23 cellular contexts compared by ENCODE assay signal in the genomic region with DNA sequence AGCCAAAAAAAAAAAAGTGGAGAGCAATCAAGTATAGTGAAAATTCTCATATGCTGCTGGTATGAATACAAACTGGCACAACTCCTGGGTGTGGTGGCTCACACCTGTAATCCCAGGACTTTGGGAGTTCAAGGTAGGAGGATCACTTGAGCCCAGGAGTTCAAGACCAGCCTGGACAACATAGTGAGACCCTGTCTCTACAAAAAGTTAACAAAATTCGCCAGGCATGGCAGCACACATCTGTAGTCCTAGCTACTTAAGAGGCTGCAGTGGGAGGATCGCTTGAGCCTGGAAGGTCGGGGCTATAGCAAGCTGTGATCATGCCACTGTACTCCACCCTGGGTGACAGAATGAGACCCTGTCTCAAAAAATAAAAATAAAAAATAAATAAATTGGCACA. TPM values are rescaled to one million over a fixed set of nuclear protein-coding genes. Genes with fewer than 3 reads are reported as not detected.
DNase-seq lines count a peak whose midpoint lies in the region; ATAC-seq, FAIRE-seq and TF ChIP-seq lines count a peak whose summit lies in the region.
"Had no signal": no experiment of that assay in that cellular context is flagged by ENCODE, and none has a peak within 500 bp of the region (broad histone marks: within the 10 kb centered on the region; RNA-seq: fewer than 3 reads in every experiment).

No MANE protein-coding gene starts in this region.

- H3K36me3 ChIP-seq in HepG2 (replicated peaks in 1 of 2; ENCODE audit: control insufficient read depth in 1 of 2, insufficient read depth in 2 of 2, low read length in 2 of 2) (peaks cover 6 to 23% of the 10 kb centered on the region in 2 experiments; a peak in 4 of 5 replicates), right lobe of liver (peaks cover 0 to 20% (median 5%) of the 10 kb centered on the region in 4 donors), astrocyte (ENCODE audit: insufficient read depth, low read length) (peaks cover 4% of the 10 kb centered on the region), smooth muscle cell (ENCODE audit: low read depth) (peaks cover 7% of the 10 kb centered on the region)
- peaks cover 4% of the 10 kb centered on the region for H3K36me3 ChIP-seq in CD4-positive, alpha-beta memory T cell (ENCODE audit: insufficient read depth, low read length)

- peaks cover 38% of the 10 kb centered on the region for H3K4me1 Mint-ChIP-seq in astrocyte (ENCODE audit: low read depth, unreplicated experiment)
- H3K4me1 Mint-ChIP-seq in CD4-positive, alpha-beta memory T cell = peaks cover 24 to 27% (median 25%) of the 10 kb centered on the region in 4 donors

- H3K4me2 ChIP-seq in HepG2 (ENCODE audit: low read depth, low read length) = no peak overlapping the region
- no peak overlapping the region for H3K4me2 ChIP-seq in astrocyte (ENCODE audit: low read length)
- H3K4me2 ChIP-seq in smooth muscle cell = peak overlapping the region; percentile 38
- H3K4me2 ChIP-seq: BLaER1 had no signal

- BruUV-seq in HepG2 (replicated peaks; lab: Mats Ljungman, UMichigan) = no TSS peak

- peak overlapping the region; percentile 41 for H3K27ac Mint-ChIP-seq in astrocyte (ENCODE audit: unreplicated experiment)
- no peak overlapping the region for H3K27ac Mint-ChIP-seq in CD4-positive, alpha-beta memory T cell
- H3K27ac Mint-ChIP-seq: CD4-positive, alpha-beta T cell had no signal

- H3K9me3 Mint-ChIP-seq in astrocyte (ENCODE audit: unreplicated experiment) = peaks cover 2% of the 10 kb centered on the region
- H3K9me3 Mint-ChIP-seq in CD4-positive, alpha-beta memory T cell = no peaks in the 10 kb centered on the region
- H3K9me3 Mint-ChIP-seq: CD4-positive, alpha-beta T cell had no signal

- H3K9ac ChIP-seq in HepG2 (ENCODE audit: insufficient read depth, low read depth, low read length) (no peak overlapping the region), astrocyte (ENCODE audit: low read length) (no peak overlapping the region), smooth muscle cell (ENCODE audit: low read depth) (no peak overlapping the region)
- H3K9ac ChIP-seq: BLaER1 had no signal

- H4K20me1 ChIP-seq in HepG2 (ENCODE audit: insufficient read depth, low read length) (peaks cover 18% of the 10 kb centered on the region; the same call in 1 of the 2 replicates), astrocyte (ENCODE audit: insufficient read depth, low read length) (peaks cover 49% of the 10 kb centered on the region), smooth muscle cell (ENCODE audit: low read depth) (peaks cover 35% of the 10 kb centered on the region)

- H3K27me3 ChIP-seq in HepG2 (ENCODE audit: control insufficient read depth in 1 of 2, insufficient read depth in 2 of 2, low read length in 2 of 2) (no peaks in the 10 kb centered on the region), right lobe of liver (no peaks in the 10 kb centered on the region), astrocyte (ENCODE audit: insufficient read depth, low read length) (no peaks in the 10 kb centered on the region), smooth muscle cell (ENCODE audit: low read depth) (no peaks in the 10 kb centered on the region)
- H3K27me3 ChIP-seq in CD4-positive, alpha-beta memory T cell (ENCODE audit: insufficient read depth, low read length) = no peaks in the 10 kb centered on the region
- H3K27me3 ChIP-seq: BE2C, BLaER1 had no signal

- no peak overlapping the region for H3K27ac ChIP-seq in HepG2 (ENCODE audit: extremely low read length, insufficient read depth, low read length)
- H3K27ac ChIP-seq in right lobe of liver = no peak overlapping the region
- no peak overlapping the region for H3K27ac ChIP-seq in astrocyte (ENCODE audit: low read depth, low read length)
- H3K27ac ChIP-seq in smooth muscle cell (ENCODE audit: low read depth) = peak overlapping the region; percentile 59
- no peak overlapping the region for H3K27ac ChIP-seq in CD4-positive, alpha-beta memory T cell (ENCODE audit: low read depth, low read length)
- H3K27ac ChIP-seq: 22Rv1, A549, BLaER1 had no signal

- H3K4me1 ChIP-seq in HepG2 (ENCODE audit: insufficient read depth, low read length) (peaks cover 13% of the 10 kb centered on the region; the same call in 1 of the 2 replicates), right lobe of liver (no peaks in the 10 kb centered on the region), astrocyte (ENCODE audit: insufficient read depth, low read length) (peaks cover 16% of the 10 kb centered on the region), smooth muscle cell (ENCODE audit: low read depth) (no peaks in the 10 kb centered on the region)
- peaks cover 20% of the 10 kb centered on the region for H3K4me1 ChIP-seq in CD4-positive, alpha-beta memory T cell (ENCODE audit: insufficient read depth, low read length)
- H3K4me1 ChIP-seq: BE2C had no signal

- intact Hi-C loops in HepG2 (cut with micrococcal nuclease; ENCODE audit: unreplicated experiment) (no loop called here), right lobe of liver (cut with DNase I) (no loop called here)
- intact Hi-C loops in CD4-positive, alpha-beta memory T cell (cut with micrococcal nuclease) = loop anchor here (5.0 kb wide), 1 partner anchor 52 kb away; a partner anchor contains a TSS

- no peak overlapping the region for H3K4me3 Mint-ChIP-seq in astrocyte (ENCODE audit: unreplicated experiment)
- H3K4me3 Mint-ChIP-seq in CD4-positive, alpha-beta memory T cell = no peak overlapping the region
- H3K4me3 Mint-ChIP-seq: CD4-positive, alpha-beta T cell had no signal

- DNase-seq in HepG2 (ENCODE audit: low spot score) = no peak
- no peak for DNase-seq in right lobe of liver
- no peak for DNase-seq in astrocyte (ENCODE audit: low read depth)
- DNase-seq in smooth muscle cell (lab: John Stamatoyannopoulos, UW; ENCODE audit: unreplicated experiment) = no peak
- DNase-seq in CD4-positive, alpha-beta memory T cell = no peak
- no peak for DNase-seq in activated CD4-positive, CD25-positive, alpha-beta regulatory T cell (lab: John Stamatoyannopoulos, UW)
- DNase-seq: BE2C; C1 segment of cervical spinal cord; CD4-positive, alpha-beta T cell; CD8-positive, alpha-beta memory T cell; COR-L47; DMS 273 treated with DMSO at 0.1 percent for 48 hours; DMS153; DMS53; DMS79; DND-41; EL; GDM1 had no signal

- CTCF ChIA-PET in HepG2 (lab: Yijun Ruan, JAX; ENCODE audit: low intra/inter-chr PET ratio, low total read pairs) = no interaction called here
- CTCF ChIA-PET in CD4-positive, alpha-beta memory T cell (lab: Charles Lee; ENCODE audit: partially characterized antibody) = no interaction called here

- H3K9me3 ChIP-seq in HepG2 (ENCODE audit: low read length) (no peaks in the 10 kb centered on the region), right lobe of liver (no peaks in the 10 kb centered on the region), astrocyte (ENCODE audit: insufficient read depth, low read depth, low read length) (no peaks in the 10 kb centered on the region), smooth muscle cell (replicated peaks; ENCODE audit: low read depth) (no peaks in the 10 kb centered on the region)
- H3K9me3 ChIP-seq in CD4-positive, alpha-beta memory T cell (ENCODE audit: control insufficient read depth in 1 of 2, low read length in 2 of 2) = no peaks in the 10 kb centered on the region
- H3K9me3 ChIP-seq: A549, BE2C had no signal

- H3K27me3 Mint-ChIP-seq in astrocyte (ENCODE audit: low read depth, unreplicated experiment) = no peaks in the 10 kb centered on the region
- no peaks in the 10 kb centered on the region for H3K27me3 Mint-ChIP-seq in CD4-positive, alpha-beta memory T cell
- H3K27me3 Mint-ChIP-seq: CD4-positive, alpha-beta T cell; CD8-positive, alpha-beta memory T cell had no signal

- H3F3A ChIP-seq in smooth muscle cell (ENCODE audit: low read depth) = no peaks in the 10 kb centered on the region

- peaks cover 52% of the 10 kb centered on the region for H3K79me2 ChIP-seq in HepG2 (ENCODE audit: insufficient read depth, low read length)
- H3K79me2 ChIP-seq in astrocyte (ENCODE audit: insufficient read depth, low read length) = peaks cover 62% of the 10 kb centered on the region
- H3K79me2 ChIP-seq in smooth muscle cell (ENCODE audit: low read depth) = peaks cover 49% of the 10 kb centered on the region

- FAIRE-seq in HepG2 (lab: Jason Lieb, UNC) = no peak
- no peak for FAIRE-seq in astrocyte (lab: Jason Lieb, UNC)
- FAIRE-seq: A549, GM12878, GM12892 had no signal

- no peak for TF ChIP-seq RAD21 in HepG2 (CRISPR knock-in tag; IDR thresholded peaks at IDR 0.05)

- ATAC-seq in HepG2 (no peak), right lobe of liver (no peak)
- ATAC-seq: A549, GM12878 had no signal

- in situ Hi-C loops in HepG2 (cut with HindIII; ENCODE audit: extremely low pct_ligation_motif_present, low pct_unique_long_range_greater_than_20kb) = no loop called here

- TF ChIP-seq CTCF in HepG2 (CRISPR knock-in tag; IDR thresholded peaks at IDR 0.05) = no peak
- TF ChIP-seq CTCF in right lobe of liver (IDR thresholded peaks at IDR 0.05) = no peak
- TF ChIP-seq CTCF in astrocyte (IDR thresholded peaks at IDR 0.05; ENCODE audit: insufficient read depth, low read depth, low read length) = no peak
- TF ChIP-seq CTCF in smooth muscle cell (IDR thresholded peaks at IDR 0.05; ENCODE audit: borderline replicate concordance, insufficient read depth, poor library complexity, severe bottlenecking) = no peak

- POLR2A ChIA-PET in HepG2 (lab: Yijun Ruan, JAX) = no interaction called here
- POLR2A ChIA-PET in CD4-positive, alpha-beta memory T cell (lab: Charles Lee; ENCODE audit: partially characterized antibody) = no interaction called here

- TF ChIP-seq EP300 in HepG2 (IDR thresholded peaks at IDR 0.05; ENCODE audit: low read depth in 2 of 2, low read length in 2 of 2) = no peak
- no peak for TF ChIP-seq EP300 in HepG2 (CRISPR knock-in tag; IDR thresholded peaks at IDR 0.05; ENCODE audit: borderline replicate concordance)

- H2AFZ ChIP-seq in HepG2 (ENCODE audit: low read length) (no peak overlapping the region), astrocyte (ENCODE audit: low read depth, low read length) (no peak overlapping the region), smooth muscle cell (ENCODE audit: low read depth) (no peak overlapping the region)

- peaks cover 15% of the 10 kb centered on the region for H3K36me3 Mint-ChIP-seq in astrocyte (ENCODE audit: low read depth, unreplicated experiment)
- H3K36me3 Mint-ChIP-seq in CD4-positive, alpha-beta memory T cell = peaks cover 31 to 34% of the 10 kb centered on the region in 2 donors

- H3K4me3 ChIP-seq in HepG2 (replicated peaks in 1 of 3; ENCODE audit: insufficient read depth in 1 of 3, low read depth in 2 of 3, low read length in 3 of 3) (no peak overlapping the region), right lobe of liver (no peak overlapping the region), astrocyte (ENCODE audit: insufficient read depth, low read depth, low read length) (no peak overlapping the region), smooth muscle cell (no peak overlapping the region)
- no peak overlapping the region for H3K4me3 ChIP-seq in CD4-positive, alpha-beta memory T cell (ENCODE audit: low read length in 2 of 2)
- H3K4me3 ChIP-seq: A549, BLaER1, GM12878 had no signal

- 99% methylated on average over 3 of the region's 3 CpGs for WGBS in HepG2 (ENCODE audit: low lambda C conversion rate)
- WGBS in right lobe of liver (ENCODE audit: insufficient coverage, low coverage, low lambda C conversion rate, missing lambda C conversion rate) = 89% methylated on average over 2 of the region's 3 CpGs
- WGBS in smooth muscle cell (ENCODE audit: low lambda C conversion rate) = 78% methylated on average over 3 of the region's 3 CpGs

- TF ChIP-seq POLR2A in HepG2 (IDR thresholded peaks at IDR 0.05; ENCODE audit: insufficient read depth in 1 of 2, low read depth in 2 of 2, low read length in 2 of 2) = no peak
- no peak for TF ChIP-seq POLR2A in right lobe of liver (IDR thresholded peaks at IDR 0.05)

RNA-seq across cellular contexts. Expression of a gene that starts 51.7 kb away (rescaled TPM):
- total RNA-seq in HepG2 (2016; rRNA removed; fragmentation: Illumina TruSeq; extraction: Trizol) (29.3 and 39.7 TPM in 2 replicates), right lobe of liver (10 to 100 TPM; 14.2 to 25.2 (median 20.9) TPM), astrocyte (24.4 and 28.5 TPM in 2 replicates), smooth muscle cell (35.8 and 47.4 TPM in 2 replicates)
- total RNA-seq in HepG2 (2016; cell fraction: cytosol; rRNA removed; fragmentation: Illumina TruSeq; extraction: Trizol; ENCODE audit: low read depth) = 10.9 and 11.5 TPM in 2 replicates
- total RNA-seq in HepG2 (2016; cell fraction: insoluble cytoplasmic fraction; rRNA removed; fragmentation: Illumina TruSeq; extraction: Trizol) = 26.2 and 39.3 TPM in 2 replicates
- 18.6 and 20.6 TPM in 2 replicates for total RNA-seq in HepG2 (2016; cell fraction: membrane; rRNA removed; fragmentation: Illumina TruSeq; extraction: Trizol)
- 50.1 and 54.5 TPM in 2 replicates for total RNA-seq in HepG2 (2016; cell fraction: nucleus; rRNA removed; fragmentation: Illumina TruSeq; extraction: Trizol)
- polyA plus RNA-seq in HepG2 (2011; rRNA removed) (8.7 and 10.9 TPM in 2 replicates), smooth muscle cell (8.8 and 11.4 TPM in 2 replicates)
- 4.9 and 5.9 TPM in 2 replicates for polyA plus RNA-seq in HepG2 (2011; cell fraction: cytosol; rRNA removed)
- polyA plus RNA-seq in HepG2 (2011; cell fraction: nucleus; rRNA removed) = 12.5 and 14.4 TPM in 2 replicates
- polyA plus RNA-seq in HepG2 (2012) = 8.0 and 10.1 TPM in 2 replicates
- 5.3 and 6.4 TPM in 2 replicates for polyA plus RNA-seq in HepG2 (2016; cell fraction: cytosol; fragmentation: Illumina TruSeq; extraction: Trizol; ENCODE audit: low read depth)
- 9.4 and 11.6 TPM in 2 replicates for polyA plus RNA-seq in HepG2 (2016; cell fraction: insoluble cytoplasmic fraction; fragmentation: Illumina TruSeq; extraction: Trizol; ENCODE audit: low read depth)
- 6.8 and 7.6 TPM in 2 replicates for polyA plus RNA-seq in HepG2 (2016; cell fraction: membrane; fragmentation: Illumina TruSeq; extraction: Trizol; ENCODE audit: low read depth)
- polyA plus RNA-seq in HepG2 (2016; cell fraction: nucleus; fragmentation: Illumina TruSeq; extraction: Trizol; ENCODE audit: insufficient read depth, low read depth) = 22.9 and 24.1 TPM in 2 replicates
- polyA minus RNA-seq in HepG2 (2011; rRNA and poly(A)+ RNA removed; ENCODE audit: low replicate concordance) = 24.3 and 34.9 TPM in 2 replicates
- polyA minus RNA-seq in HepG2 (2011; cell fraction: cytosol; rRNA and poly(A)+ RNA removed) = 17.7 and 18.6 TPM in 2 replicates
- 90.8 and 104 TPM in 2 replicates for polyA minus RNA-seq in HepG2 (2011; cell fraction: nucleus; rRNA and poly(A)+ RNA removed)
- total RNA-seq in CD4-positive, alpha-beta memory T cell = 10 to 100 TPM; 34.9 to 35.9 TPM
- 10 to 100 TPM in 1 of 2 donors, 1 to 10 TPM in 1; 8.2 to 11.6 TPM for polyA plus RNA-seq in CD4-positive, alpha-beta memory T cell
